Comparison of ENCODE assay signal across 25 cellular contexts in the genomic region with DNA sequence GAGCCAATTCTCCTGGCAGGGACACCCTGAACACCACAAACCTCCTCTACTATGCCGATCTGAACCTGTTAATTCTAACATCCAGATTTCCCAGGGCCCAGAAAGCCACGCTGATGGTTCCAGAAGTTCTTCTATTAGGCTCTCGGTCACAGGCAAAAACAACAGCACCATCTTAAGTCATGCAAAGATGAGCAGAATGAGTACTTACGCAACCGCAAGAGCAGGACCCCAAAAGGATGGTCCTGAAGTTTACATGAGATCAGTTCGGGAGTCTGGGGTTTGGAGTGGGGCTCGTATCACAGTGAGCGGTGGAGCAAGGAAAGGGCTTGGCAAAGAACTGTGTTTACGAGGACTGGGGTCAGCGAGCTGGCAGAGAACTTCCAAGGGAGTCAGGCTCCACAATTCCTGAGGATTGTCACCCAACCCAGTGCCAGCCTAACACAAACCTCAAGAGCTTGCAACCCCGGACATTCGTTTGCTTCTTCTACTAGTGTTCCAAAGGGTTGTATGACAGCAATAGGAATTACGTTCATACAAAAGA.
"Had no signal": no experiment of that assay in that cellular context is flagged by ENCODE, and none has a peak within 500 bp of the region (broad histone marks: within the 10 kb centered on the region; RNA-seq: fewer than 3 reads in every experiment).

No MANE protein-coding gene starts in this region.

- H3K27ac Mint-ChIP-seq: activated CD8-positive, alpha-beta memory T cell treated with anti-CD3 and anti-CD28 coated beads, Interleukin-2, amount 10 ng/mL, durations not matched to agents 7 days and 5 days; activated naive CD4-positive, alpha-beta T cell treated with anti-CD3 and anti-CD28 coated beads, Interleukin-2, amount 50 U/mL, for 72 hours; activated naive CD8-positive, alpha-beta T cell treated with anti-CD3 and anti-CD28 coated beads, Interleukin-2, amount 50 U/mL, for 24 hours; activated T-cell treated with anti-CD3 and anti-CD28 coated beads, Interleukin-2, amount 50 U/mL, for 24 hours; activated T-helper 1 cell treated with anti-CD3 and anti-CD28 coated beads, Interleukin-12 subunit alpha, Interleukin-12 subunit beta, Interleukin-2, Interleukin-4 antibody, amounts not matched to agents 30 ng/mL and 10 ng/mL and 1 ng/mL, durations not matched to agents 14 hours and 24 hours and 36 hours; T-helper 17 cell; WTC11 had no signal

- H3K36me3 Mint-ChIP-seq: activated CD8-positive, alpha-beta memory T cell treated with anti-CD3 and anti-CD28 coated beads, Interleukin-2, amount 10 ng/mL, durations not matched to agents 7 days and 5 days; WTC11 had no signal

- H3K4me3 Mint-ChIP-seq: activated CD8-positive, alpha-beta memory T cell treated with anti-CD3 and anti-CD28 coated beads, Interleukin-2, amount 10 ng/mL, durations not matched to agents 7 days and 5 days; activated naive CD8-positive, alpha-beta T cell treated with anti-CD3 and anti-CD28 coated beads, Interleukin-2, amount 50 U/mL, for 24 hours; activated T-cell treated with anti-CD3 and anti-CD28 coated beads, Interleukin-2, amount 50 U/mL, for 24 hours; activated T-helper 1 cell treated with anti-CD3 and anti-CD28 coated beads, Interleukin-12 subunit alpha, Interleukin-12 subunit beta, Interleukin-2, Interleukin-4 antibody, amounts not matched to agents 30 ng/mL and 10 ng/mL and 1 ng/mL, durations not matched to agents 14 hours and 24 hours and 36 hours; brain; T-helper 17 cell; WTC11 had no signal

- DNase-seq: activated CD4-positive, alpha-beta T cell treated with anti-CD3 and anti-CD28 coated beads for 48 hours; activated CD4-positive, alpha-beta T cell treated with anti-CD3 and anti-CD28 coated beads, Interleukin-2, amount 50 U/mL, for 48 hours; activated CD4-positive, CD25-positive, alpha-beta regulatory T cell treated with anti-CD3 and anti-CD28 coated beads, Interleukin-2, amount 50 U/mL, for 72 hours; activated CD8-positive, alpha-beta memory T cell treated with anti-CD3 and anti-CD28 coated beads, Interleukin-2, amount 10 ng/mL, durations not matched to agents 7 days and 5 days; activated effector memory CD4-positive, alpha-beta T cell treated with Interleukin-2 at 50 U/mL for 16 hours; activated naive CD4-positive, alpha-beta T cell; activated naive CD8-positive, alpha-beta T cell treated with anti-CD3 and anti-CD28 coated beads, Interleukin-2, amount 50 U/mL, for 24 hours; activated T-cell treated with anti-CD3 and anti-CD28 coated beads, Interleukin-2, amount 50 U/mL, for 24 hours; amniotic stem cell; KG1; NCI-H1048; NCI-H146; NCI-H187 treated with DMSO at 0.1 percent for 48 hours; NCI-H2171; NCI-H2227 treated with DMSO at 0.1 percent for 48 hours; NCI-H510A; NCI-H526 treated with DMSO at 0.1 percent for 48 hours; NCI-H82; SIG-M5; T-helper 17 cell; T-helper 9 cell had no signal

- H3K4me1 Mint-ChIP-seq: activated CD8-positive, alpha-beta memory T cell treated with anti-CD3 and anti-CD28 coated beads, Interleukin-2, amount 10 ng/mL, durations not matched to agents 7 days and 5 days; activated naive CD8-positive, alpha-beta T cell treated with anti-CD3 and anti-CD28 coated beads, Interleukin-2, amount 50 U/mL, for 24 hours; T-helper 17 cell had no signal

- H3K27me3 Mint-ChIP-seq: T-helper 17 cell had no signal
